ENCODE assay signal across 10 cellular contexts in the genomic region with DNA sequence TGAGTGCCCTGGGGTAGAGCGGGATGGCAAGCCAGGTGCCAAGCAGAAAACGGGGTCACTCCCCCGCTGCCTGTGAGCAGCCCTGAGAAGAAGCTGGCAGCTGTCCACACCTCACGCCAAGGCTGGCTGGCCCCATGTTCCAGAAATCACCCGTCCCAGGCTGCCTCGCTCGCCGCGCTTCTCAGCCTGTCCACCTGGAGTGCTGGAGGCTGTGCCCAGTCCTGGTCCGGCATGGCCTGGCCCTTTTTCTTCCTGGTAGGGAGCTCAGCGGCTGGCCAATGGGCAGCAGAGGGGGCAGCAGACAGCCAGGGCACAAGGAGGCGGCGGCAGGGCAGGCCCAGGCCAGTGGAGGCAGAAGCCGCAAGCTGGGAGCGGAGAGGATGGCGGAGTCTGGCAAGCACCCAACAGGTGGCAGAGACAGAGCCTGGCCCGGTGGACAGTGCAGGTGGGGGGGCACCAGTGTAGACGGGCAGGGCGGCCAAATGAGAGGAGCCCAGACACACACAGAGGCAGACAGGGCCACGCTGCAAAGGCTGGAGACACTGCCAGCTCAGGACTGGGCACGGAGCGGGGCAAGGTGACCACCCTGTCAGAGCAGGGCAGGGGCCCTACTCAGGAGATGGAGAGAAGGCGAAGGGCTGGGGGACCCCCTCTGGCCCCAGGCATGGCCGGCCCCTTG. TPM values are rescaled to one million over a fixed set of nuclear protein-coding genes. Genes with fewer than 3 reads are reported as not detected.
DNase-seq lines count a peak whose midpoint lies in the region; ATAC-seq and TF ChIP-seq lines count a peak whose summit lies in the region.
"Had no signal": no experiment of that assay in that cellular context is flagged by ENCODE, and none has a peak within 500 bp of the region (broad histone marks: within the 10 kb centered on the region; RNA-seq: fewer than 3 reads in every experiment).

No MANE protein-coding gene starts in this region.

- TF ChIP-seq CTCF in MCF 10A (IDR thresholded peaks at IDR 0.05; ENCODE audit: unreplicated experiment) (no peak), esophagus muscularis mucosa (IDR thresholded peaks at IDR 0.05) (no peak)

- no peaks in the 10 kb centered on the region for H3K36me3 ChIP-seq in effector memory CD4-positive, alpha-beta T cell (ENCODE audit: control insufficient read depth, insufficient read depth, low read length)
- H3K36me3 ChIP-seq in esophagus muscularis mucosa = no peaks in the 10 kb centered on the region

- intact Hi-C loops in Right ventricle myocardium inferior (cut with DNase I) = no loop called here
- intact Hi-C loops in left ventricle myocardium superior (cut with micrococcal nuclease) = no loop called here
- intact Hi-C loops in MCF 10A (cut with micrococcal nuclease) = no loop called here
- intact Hi-C loops in esophagus muscularis mucosa (cut with DNase I) = no loop called here

- no peaks in the 10 kb centered on the region for H3K9me3 Mint-ChIP-seq in MCF 10A (ENCODE audit: unreplicated experiment)
- H3K9me3 Mint-ChIP-seq: activated T-helper 1 cell treated with anti-CD3 and anti-CD28 coated beads, Interleukin-12 subunit alpha, Interleukin-12 subunit beta, Interleukin-2, Interleukin-4 antibody, amounts not matched to agents 30 ng/mL and 10 ng/mL and 1 ng/mL, durations not matched to agents 14 hours and 24 hours and 36 hours; memory B cell had no signal

- H3K4me3 Mint-ChIP-seq in MCF 10A (ENCODE audit: unreplicated experiment) = no peak overlapping the region
- H3K4me3 Mint-ChIP-seq: activated T-helper 1 cell treated with anti-CD3 and anti-CD28 coated beads, Interleukin-12 subunit alpha, Interleukin-12 subunit beta, Interleukin-2, Interleukin-4 antibody, amounts not matched to agents 30 ng/mL and 10 ng/mL and 1 ng/mL, durations not matched to agents 14 hours and 24 hours and 36 hours; memory B cell had no signal

- H3K27me3 Mint-ChIP-seq in MCF 10A (ENCODE audit: insufficient read depth, unreplicated experiment) = no peaks in the 10 kb centered on the region

- no peak for TF ChIP-seq EP300 in esophagus muscularis mucosa (IDR thresholded peaks at IDR 0.05)

- CTCF ChIA-PET in MCF 10A (lab: Yijun Ruan, JAX) = interaction anchor here (0.6 to 1.3 kb wide), 9 partner anchors 15 to 323 kb away, joined by 3 to 7 read pairs (median 4); no protein-coding TSS in a partner anchor

- WGBS in esophagus muscularis mucosa = 91% methylated on average over 22 of the region's 24 CpGs

- no peaks in the 10 kb centered on the region for H3K9me3 ChIP-seq in effector memory CD4-positive, alpha-beta T cell (ENCODE audit: control insufficient read depth, low read length)
- peaks cover 0 to 6% (median 3%) of the 10 kb centered on the region in 4 donors for H3K9me3 ChIP-seq in esophagus muscularis mucosa

- peaks cover 6% of the 10 kb centered on the region for H3K4me1 Mint-ChIP-seq in MCF 10A (ENCODE audit: insufficient read depth, unreplicated experiment)

- no peaks in the 10 kb centered on the region for H3K36me3 Mint-ChIP-seq in MCF 10A (ENCODE audit: insufficient read depth, unreplicated experiment)
- H3K36me3 Mint-ChIP-seq: memory B cell had no signal

- H3K27ac ChIP-seq in effector memory CD4-positive, alpha-beta T cell (ENCODE audit: insufficient read depth, low read length, poor library complexity, severe bottlenecking) = no peak overlapping the region
- H3K27ac ChIP-seq in esophagus muscularis mucosa (replicated peaks in 1 of 4) = no peak overlapping the region

- no peak for TF ChIP-seq POLR2A in esophagus muscularis mucosa (IDR thresholded peaks at IDR 0.05; ENCODE audit: low read depth)

- H3K4me3 ChIP-seq in effector memory CD4-positive, alpha-beta T cell (ENCODE audit: insufficient read depth, low read depth, low read length, poor library complexity, severe bottlenecking) = no peak overlapping the region
- H3K4me3 ChIP-seq in esophagus muscularis mucosa = no peak overlapping the region

- BruUV-seq in MCF 10A (replicated peaks; lab: Mats Ljungman, UMichigan) = no TSS peak

- DNase-seq in Right ventricle myocardium inferior (ENCODE audit: missing footprints) = peak; percentile 52
- no peak for DNase-seq in left ventricle myocardium superior
- DNase-seq in MCF 10A (ENCODE audit: unreplicated experiment) = peak; percentile 20
- DNase-seq in left lobe of liver (ENCODE audit: low spot score) = peak; percentile 44
- peak; percentile 69 for DNase-seq in ureter (ENCODE audit: low spot score)
- DNase-seq in effector memory CD4-positive, alpha-beta T cell = no peak
- DNase-seq in esophagus muscularis mucosa (ENCODE audit: extremely low spot score) = no peak

- POLR2A ChIA-PET in MCF 10A (lab: Yijun Ruan, JAX) = interaction anchor here (0.7 kb wide), 1 partner anchor 53 kb away, joined by 3 read pairs; no protein-coding TSS in a partner anchor

- peaks cover 3% of the 10 kb centered on the region for H3K4me1 ChIP-seq in effector memory CD4-positive, alpha-beta T cell (ENCODE audit: control insufficient read depth, insufficient read depth, low read length, poor library complexity, severe bottlenecking)
- H3K4me1 ChIP-seq in esophagus muscularis mucosa = no peaks in the 10 kb centered on the region

- no peak overlapping the region for H3K27ac Mint-ChIP-seq in MCF 10A (ENCODE audit: low read depth, unreplicated experiment)
- H3K27ac Mint-ChIP-seq: activated T-helper 1 cell treated with anti-CD3 and anti-CD28 coated beads, Interleukin-12 subunit alpha, Interleukin-12 subunit beta, Interleukin-2, Interleukin-4 antibody, amounts not matched to agents 30 ng/mL and 10 ng/mL and 1 ng/mL, durations not matched to agents 14 hours and 24 hours and 36 hours; memory B cell had no signal

- H3K27me3 ChIP-seq in effector memory CD4-positive, alpha-beta T cell (replicated peaks; ENCODE audit: control insufficient read depth, insufficient read depth, low read length, poor library complexity, severe bottlenecking) = no peaks in the 10 kb centered on the region
- H3K27me3 ChIP-seq in esophagus muscularis mucosa = peaks cover 0 to 53% (median 0%) of the 10 kb centered on the region in 4 donors

- no peak for ATAC-seq in Right ventricle myocardium inferior
- ATAC-seq in left ventricle myocardium superior = no peak
- ATAC-seq in left lobe of liver = no peak
- no peak for ATAC-seq in GM19467 (IDR thresholded peaks at IDR 0.05; ENCODE audit: unreplicated experiment)

RNA-seq across cellular contexts. Expression of a gene that starts 37.2 kb away (rescaled TPM):
- not detected for total RNA-seq in Right ventricle myocardium inferior
- not detected for total RNA-seq in left ventricle myocardium superior
- 0.20 and 1.1 TPM in 2 replicates for total RNA-seq in MCF 10A (2022)
- not detected for total RNA-seq in left lobe of liver
- total RNA-seq in ureter = 4.3 TPM
- 1 to 10 TPM in 1 of 4 donors, not detected in 3; 1.3 TPM for total RNA-seq in esophagus muscularis mucosa
- total RNA-seq: activated T-helper 1 cell treated with anti-CD3 and anti-CD28 coated beads, Interleukin-12 subunit alpha, Interleukin-12 subunit beta, Interleukin-2, Interleukin-4 antibody, amounts not matched to agents 30 ng/mL and 10 ng/mL and 1 ng/mL, durations not matched to agents 14 hours and 24 hours and 36 hours had no signal

RNA-seq across cellular contexts. Expression of a gene that starts 47.8 kb away (rescaled TPM):
- total RNA-seq in Right ventricle myocardium inferior (not detected), left ventricle myocardium superior (not detected), MCF 10A (2022) (not detected in 2 replicates), left lobe of liver (not detected), ureter (not detected), esophagus muscularis mucosa (not detected)
- total RNA-seq: activated T-helper 1 cell treated with anti-CD3 and anti-CD28 coated beads, Interleukin-12 subunit alpha, Interleukin-12 subunit beta, Interleukin-2, Interleukin-4 antibody, amounts not matched to agents 30 ng/mL and 10 ng/mL and 1 ng/mL, durations not matched to agents 14 hours and 24 hours and 36 hours had no signal

Comparison
In these comparisons a context has a peak if more than half of its experiments do, and no peak if none do; other contexts are left out.
1. DNase-seq: peak in Right ventricle myocardium inferior (single experiment), MCF 10A (single experiment), left lobe of liver (single experiment) and ureter (single experiment); none in left ventricle myocardium superior (single experiment), effector memory CD4-positive, alpha-beta T cell (0 of 3) and esophagus muscularis mucosa (single experiment).